In the genomic region with DNA sequence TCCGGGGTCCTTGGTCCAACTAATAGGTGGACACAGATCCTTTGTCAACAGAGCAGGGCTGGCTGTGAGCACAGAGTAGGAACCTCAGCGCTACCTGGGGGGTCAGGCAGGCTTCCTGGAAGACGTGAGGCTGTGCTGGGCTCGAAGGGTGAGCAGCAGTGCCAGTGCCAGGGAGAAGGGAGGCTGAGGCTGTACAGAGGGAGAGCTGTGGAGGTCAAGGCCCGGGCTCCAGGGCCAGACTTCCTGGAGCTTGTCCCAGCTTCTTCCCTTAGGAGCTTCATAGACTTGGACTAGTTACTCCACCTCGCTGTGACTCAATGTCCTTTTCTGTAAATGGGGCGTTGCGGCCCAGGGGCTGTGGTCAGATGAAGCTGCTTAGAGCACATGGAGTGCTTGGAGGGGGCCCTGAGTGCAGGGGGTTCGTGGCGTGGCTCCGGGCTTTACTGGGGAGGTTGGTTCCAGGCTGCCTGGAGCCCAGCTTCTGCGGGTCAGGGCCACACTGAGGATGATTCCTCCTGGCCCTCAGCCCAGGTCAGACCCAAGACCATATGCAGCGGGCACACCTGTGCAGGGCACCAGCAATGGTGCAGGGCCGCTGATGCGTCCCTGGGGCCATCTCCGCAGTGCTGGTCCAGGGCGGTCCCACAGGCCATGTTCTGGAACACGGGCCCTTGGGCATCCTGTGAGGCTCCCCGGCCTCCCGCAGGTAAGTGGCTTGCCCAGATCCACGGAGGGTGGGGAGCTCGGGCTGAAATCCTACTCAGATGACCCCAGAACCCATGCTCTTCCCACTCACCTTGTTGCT, we compare ENCODE assay signal across 16 cellular contexts.
A peak's percentile ranks its signal among the peaks of the same experiment; 100 is the strongest.
DNase-seq lines count a peak whose midpoint lies in the region; ATAC-seq, FAIRE-seq and TF ChIP-seq lines count a peak whose summit lies in the region.
"Had no signal": no experiment of that assay in that cellular context is flagged by ENCODE, and none has a peak within 500 bp of the region (broad histone marks: within the 10 kb centered on the region; RNA-seq: fewer than 3 reads in every experiment).

No MANE protein-coding gene starts in this region.

- H4K20me1 ChIP-seq in keratinocyte (ENCODE audit: control insufficient read depth, extremely low read depth, insufficient read depth, low read length) (no peaks in the 10 kb centered on the region), osteoblast (ENCODE audit: insufficient read depth, low read length) (no peaks in the 10 kb centered on the region)

- H3K27ac ChIP-seq in keratinocyte (ENCODE audit: control insufficient read depth, insufficient read depth, low read length) (peak overlapping the region; percentile 78), osteoblast (ENCODE audit: low read depth, low read length) (no peak overlapping the region), upper lobe of right lung (no peak overlapping the region)
- H3K27ac ChIP-seq: 22Rv1 had no signal

- intact Hi-C loops in upper lobe of right lung (cut with DNase I): no loop called here

- dilution Hi-C loops in keratinocyte (cut with MboI; ENCODE audit: extremely low pct_ligation_motif_present, low sequenced_read_pairs): no loop called here

- H3K36me3 ChIP-seq in keratinocyte (ENCODE audit: control insufficient read depth in 2 of 2, extremely low read depth in 1 of 2, insufficient read depth in 2 of 2, low read length in 2 of 2) (no peaks in the 10 kb centered on the region), osteoblast (ENCODE audit: insufficient read depth, low read length) (no peaks in the 10 kb centered on the region), upper lobe of right lung (no peaks in the 10 kb centered on the region)

- H3K9me3 ChIP-seq in keratinocyte (ENCODE audit: control insufficient read depth, low read depth, low read length) (no peaks in the 10 kb centered on the region), osteoblast (ENCODE audit: low read depth, low read length) (no peaks in the 10 kb centered on the region), upper lobe of right lung (no peaks in the 10 kb centered on the region)

- peaks cover 9% of the 10 kb centered on the region for H3K4me1 ChIP-seq in keratinocyte (ENCODE audit: control insufficient read depth, extremely low read depth, insufficient read depth, low read length)
- H3K4me1 ChIP-seq in osteoblast (ENCODE audit: insufficient read depth, low read length): no peaks in the 10 kb centered on the region
- H3K4me1 ChIP-seq in upper lobe of right lung: no peaks in the 10 kb centered on the region

- CTCF ChIA-PET in GM10248 (lab: Yijun Ruan, JAX): interaction anchor here (1.1 to 1.3 kb wide), 2 partner anchors 7 to 17 kb away, joined by 3 to 4 read pairs; no protein-coding TSS in a partner anchor

- no peak for FAIRE-seq in keratinocyte (lab: Jason Lieb, UNC)
- FAIRE-seq: H54 had no signal

- POLR2A ChIA-PET in GM10248 (lab: Yijun Ruan, JAX): no interaction called here

- no peaks in the 10 kb centered on the region for H3K9me1 ChIP-seq in keratinocyte (ENCODE audit: control insufficient read depth, extremely low read depth, insufficient read depth, low read length)

- H2AFZ ChIP-seq in keratinocyte (ENCODE audit: control insufficient read depth, low read length) (peak overlapping the region; percentile 42), osteoblast (ENCODE audit: low read length) (no peak overlapping the region)

- TF ChIP-seq CTCF in keratinocyte (optimal IDR thresholded peaks at IDR 0.05 in 1 of 3, IDR thresholded peaks at IDR 0.05 in 1 of 3, conservative IDR thresholded peaks at IDR 0.05 in 1 of 3; ENCODE audit: extremely low read depth in 1 of 3, insufficient read depth in 2 of 3, low read length in 3 of 3) (no peak), osteoblast (IDR thresholded peaks at IDR 0.05; ENCODE audit: extremely low read depth, low read depth, low read length) (no peak), upper lobe of right lung (IDR thresholded peaks at IDR 0.05) (no peak), GM10248 (IDR thresholded peaks at IDR 0.05; ENCODE audit: control extremely low read depth, extremely low read depth, low read depth, missing control alignments) (no peak)

- H3K4me2 ChIP-seq in keratinocyte (ENCODE audit: control insufficient read depth, extremely low read depth, insufficient read depth, low read depth, low read length) (peak overlapping the region; percentile 8), osteoblast (ENCODE audit: insufficient read depth, low read length) (no peak overlapping the region)

- H3K27me3 ChIP-seq in keratinocyte (ENCODE audit: control insufficient read depth, extremely low read depth, insufficient read depth, low read length): no peaks in the 10 kb centered on the region
- no peaks in the 10 kb centered on the region for H3K27me3 ChIP-seq in osteoblast (ENCODE audit: insufficient read depth, low read length)
- H3K27me3 ChIP-seq in upper lobe of right lung: no peaks in the 10 kb centered on the region

- peak overlapping the region; percentile 46 for H3K9ac ChIP-seq in keratinocyte (ENCODE audit: control insufficient read depth, extremely low read depth, insufficient read depth, low read length)

- no peak overlapping the region for H3K4me3 ChIP-seq in keratinocyte (ENCODE audit: control insufficient read depth in 2 of 3, extremely low read depth in 1 of 3, insufficient read depth in 2 of 3, low read depth in 1 of 3, low read length in 3 of 3)
- H3K4me3 ChIP-seq in osteoblast (ENCODE audit: insufficient read depth, low read length): no peak overlapping the region
- no peak overlapping the region for H3K4me3 ChIP-seq in upper lobe of right lung

- ATAC-seq in upper lobe of right lung: peak; percentile 41

- peak; percentile 38 for DNase-seq in activated CD8-positive, alpha-beta memory T cell treated with anti-CD3 and anti-CD28 coated beads, Interleukin-2, amount 50 U/mL, for 48 hours
- DNase-seq in activated CD8-positive, alpha-beta memory T cell treated with anti-CD3 and anti-CD28 coated beads for 24 hours: no peak
- DNase-seq in keratinocyte (ENCODE audit: low read depth, low spot score): no peak
- peak; percentile 65 for DNase-seq in osteoblast (ENCODE audit: insufficient read length, low spot score, missing footprints)
- DNase-seq in upper lobe of right lung: no peak
- DNase-seq in middle frontal gyrus (ENCODE audit: extremely low spot score, low spot score): no peak
- no peak for DNase-seq in OCI-M1 (lab: John Stamatoyannopoulos, UW)
- no peak for DNase-seq in GM10248 (ENCODE audit: extremely low spot score)
- DNase-seq: Kasumi-1; NCI-H1417; NCI-H2081; NCI-H2227 treated with DMSO at 0.1 percent for 48 hours; NCI-H526 treated with DMSO at 0.1 percent for 48 hours; NK-92 treated with Interleukin-12 subunit alpha and Interleukin-12 subunit beta, amount 100 ng/mL, for 24 hours had no signal

- H3K79me2 ChIP-seq in keratinocyte (ENCODE audit: control insufficient read depth, insufficient read depth, low read length): no peaks in the 10 kb centered on the region
- no peaks in the 10 kb centered on the region for H3K79me2 ChIP-seq in osteoblast (ENCODE audit: insufficient read depth, low read length)

Comparison
In these comparisons a context has a peak if more than half of its experiments do, and no peak if none do; other contexts are left out.
1. DNase-seq: peak in activated CD8-positive, alpha-beta memory T cell treated with anti-CD3 and anti-CD28 coated beads, Interleukin-2, amount 50 U/mL, for 48 hours (single experiment) and osteoblast (single experiment); none in activated CD8-positive, alpha-beta memory T cell treated with anti-CD3 and anti-CD28 coated beads for 24 hours (single experiment), keratinocyte (single experiment), upper lobe of right lung (single experiment), middle frontal gyrus (single experiment), OCI-M1 (single experiment) and GM10248 (single experiment).